Comparison of ENCODE assay signal across 16 cellular contexts in genomic region chr7:79658304-79658703, GRCh38.
"Had no signal": no experiment of that assay in that cellular context is flagged by ENCODE, and none has a peak within 500 bp of the region (broad histone marks: within the 10 kb centered on the region; RNA-seq: fewer than 3 reads in every experiment).

No MANE protein-coding gene starts in this region.

- H3K27ac ChIP-seq: coronary artery, heart right ventricle, neutrophil, right atrium auricular region had no signal

- H3K4me1 ChIP-seq: heart right ventricle, right atrium auricular region had no signal

- H3K27me3 ChIP-seq: heart right ventricle, neutrophil, right atrium auricular region had no signal

- H3K4me3 ChIP-seq: coronary artery, heart right ventricle, right atrium auricular region, smooth muscle cell had no signal

- H3K4me2 ChIP-seq: smooth muscle cell had no signal

- H3K9me3 ChIP-seq: heart right ventricle, neutrophil, right atrium auricular region had no signal

- DNase-seq: effector CD4-positive, alpha-beta T cell; endodermal cell; foreskin melanocyte; heart right ventricle; hypothalamus; mammary epithelial cell; naive thymus-derived CD8-positive, alpha-beta T cell; stimulated activated CD4-positive, alpha-beta T cell treated with anti-CD3 and anti-CD28 coated beads, Interleukin-2, amount 100 ng/mL, for 48 hours; stimulated activated naive CD4-positive, alpha-beta T cell treated with Interleukin-2 at 50 U/mL for 16 hours; trophoblast cell had no signal

- ATAC-seq: heart right ventricle; left lobe of liver; naive thymus-derived CD8-positive, alpha-beta T cell had no signal

- FAIRE-seq: islet of Langerhans had no signal

- H3K36me3 ChIP-seq: heart right ventricle, neutrophil, right atrium auricular region had no signal
